In genomic region chr1:64469977-64470669, GRCh38 we compare ENCODE assay signal across 8 cellular contexts. TPM values are rescaled to one million over a fixed set of nuclear protein-coding genes. Genes with fewer than 3 reads are reported as not detected.
A peak's percentile ranks its signal among the peaks of the same experiment; 100 is the strongest.
DNase-seq lines count a peak whose midpoint lies in the region; ATAC-seq lines count a peak whose summit lies in the region.

Gene CACHD1, plus strand, starts transcription at chr1:64470129. Its CDS starts 616 bp downstream, at chr1:64470745.

- H2BK5ac ChIP-seq in mesendoderm (ENCODE audit: low read length), result peak within 1 kb of the TSS; percentile 93

- POLR2A ChIA-PET in activated CD8-positive, alpha-beta T cell treated with anti-CD3 and anti-CD28 coated beads, Interleukin-2, amount 10 ng/mL, durations not matched to agents 7 days and 5 days (lab: Charles Lee), result no interaction called here

- peak within 1 kb of the TSS; percentile 80 for H3K4me2 ChIP-seq in mesendoderm (ENCODE audit: low read length)

- H3K18ac ChIP-seq in mesendoderm (ENCODE audit: low read length), result peak within 1 kb of the TSS; percentile 97

- H3K4me1 ChIP-seq in endocrine pancreas (ENCODE audit: control insufficient read depth, insufficient read depth, low read length) (no peaks in the 10 kb centered on the region), mesendoderm (ENCODE audit: control insufficient read depth, low read depth, low read length) (peaks cover 17% of the 10 kb centered on the region)

- H3K9me3 ChIP-seq in endocrine pancreas (ENCODE audit: control insufficient read depth, low read length), result no peaks in the 10 kb centered on the region

- H2AK5ac ChIP-seq in mesendoderm (ENCODE audit: low read length), result peak within 1 kb of the TSS; percentile 56

- H2BK15ac ChIP-seq in mesendoderm (replicated peaks; ENCODE audit: low read depth), result peak within 1 kb of the TSS; percentile 45

- peak within 1 kb of the TSS; percentile 89 for H3K4ac ChIP-seq in mesendoderm (ENCODE audit: low read depth, low read length)

- H3K23ac ChIP-seq in mesendoderm (ENCODE audit: low read length), result peak within 1 kb of the TSS; percentile 69

- no peak within 1 kb of the TSS for H3K9ac ChIP-seq in endocrine pancreas (ENCODE audit: control insufficient read depth, insufficient read depth, low read length)
- peak within 1 kb of the TSS; percentile 90 for H3K9ac ChIP-seq in mesendoderm (ENCODE audit: low read length)

- H2BK120ac ChIP-seq in mesendoderm (ENCODE audit: low read depth, low read length), result peak within 1 kb of the TSS; percentile 75

- H3K4me1 Mint-ChIP-seq in activated CD8-positive, alpha-beta T cell treated with anti-CD3 and anti-CD28 coated beads, Interleukin-2, amount 10 ng/mL, durations not matched to agents 7 days and 5 days (ENCODE audit: low read depth), result peaks cover 14% of the 10 kb centered on the region

- no peaks in the 10 kb centered on the region for H3K27me3 ChIP-seq in endocrine pancreas (ENCODE audit: control insufficient read depth, insufficient read depth, low read length)
- H3K27me3 ChIP-seq in mesendoderm (ENCODE audit: insufficient read depth, low read length, poor library complexity), result no peaks in the 10 kb centered on the region

- H3K79me2 ChIP-seq in mesendoderm (ENCODE audit: control insufficient read depth, insufficient read depth, low read length), result peaks cover 34% of the 10 kb centered on the region

- no peak within 1 kb of the TSS for H3K27ac Mint-ChIP-seq in activated CD8-positive, alpha-beta T cell treated with anti-CD3 and anti-CD28 coated beads, Interleukin-2, amount 10 ng/mL, durations not matched to agents 7 days and 5 days

- H3K36me3 ChIP-seq in endocrine pancreas (ENCODE audit: control insufficient read depth, insufficient read depth, low read length) (no peaks in the 10 kb centered on the region), mesendoderm (ENCODE audit: control insufficient read depth, insufficient read depth, low read length) (no peaks in the 10 kb centered on the region)

- H3K27ac ChIP-seq in mesendoderm (ENCODE audit: low read depth, low read length), result peak within 1 kb of the TSS; percentile 79

- WGBS in mesendoderm (ENCODE audit: extremely low coverage, insufficient coverage, low lambda C conversion rate), result no CpG with 5 or more reads among the region's 84 CpGs

- H3K79me1 ChIP-seq in mesendoderm (ENCODE audit: low read length), result peaks cover 12% of the 10 kb centered on the region

- H3K36me3 Mint-ChIP-seq in activated CD8-positive, alpha-beta T cell treated with anti-CD3 and anti-CD28 coated beads, Interleukin-2, amount 10 ng/mL, durations not matched to agents 7 days and 5 days (ENCODE audit: low read depth), result no peaks in the 10 kb centered on the region

- peak within 1 kb of the TSS; percentile 97 for H3K56ac ChIP-seq in mesendoderm (ENCODE audit: low read length)

- DNase-seq in A172 (ENCODE audit: low spot score) (peak; percentile 61), NCI-H510A treated with DMSO at 0.1 percent for 48 hours (lab: John Stamatoyannopoulos, UW) (peak; percentile 72), mesendoderm (peak; percentile 89)
- peak; percentile 69 for DNase-seq in activated CD8-positive, alpha-beta T cell treated with anti-CD3 and anti-CD28 coated beads, Interleukin-2, amount 10 ng/mL, durations not matched to agents 7 days and 5 days
- DNase-seq in stimulated activated CD4-positive, alpha-beta T cell treated with anti-CD3 and anti-CD28 coated beads, TNF-alpha, amount 100 ng/mL, for 48 hours (ENCODE audit: low read depth in 3 of 3), result peak; percentile 31 to 59 (median 40)

- H3K4me3 Mint-ChIP-seq in activated CD8-positive, alpha-beta T cell treated with anti-CD3 and anti-CD28 coated beads, Interleukin-2, amount 10 ng/mL, durations not matched to agents 7 days and 5 days, result peak within 1 kb of the TSS; percentile 76

- H3K27me3 Mint-ChIP-seq in activated CD8-positive, alpha-beta T cell treated with anti-CD3 and anti-CD28 coated beads, Interleukin-2, amount 10 ng/mL, durations not matched to agents 7 days and 5 days (ENCODE audit: low read depth), result peaks cover 42% of the 10 kb centered on the region

- H3K9me3 Mint-ChIP-seq in activated CD8-positive, alpha-beta T cell treated with anti-CD3 and anti-CD28 coated beads, Interleukin-2, amount 10 ng/mL, durations not matched to agents 7 days and 5 days (ENCODE audit: insufficient read depth), result no peaks in the 10 kb centered on the region

- CTCF ChIA-PET in activated CD8-positive, alpha-beta T cell treated with anti-CD3 and anti-CD28 coated beads, Interleukin-2, amount 10 ng/mL, durations not matched to agents 7 days and 5 days (lab: Charles Lee), result no interaction called here

- H4K8ac ChIP-seq in mesendoderm (ENCODE audit: low read depth, low read length), result no peak within 1 kb of the TSS

- H3K4me3 ChIP-seq in endocrine pancreas (ENCODE audit: control insufficient read depth, insufficient read depth, low read length) (peak within 1 kb of the TSS; percentile 38), mesendoderm (ENCODE audit: low read length) (peak within 1 kb of the TSS; percentile 96)

- ATAC-seq in GM18861 (IDR thresholded peaks at IDR 0.05; ENCODE audit: unreplicated experiment), result peak; percentile 50
- peak; percentile 81 for ATAC-seq in HG03159 (IDR thresholded peaks at IDR 0.05; ENCODE audit: unreplicated experiment)
- ATAC-seq in activated CD8-positive, alpha-beta T cell treated with anti-CD3 and anti-CD28 coated beads, Interleukin-2, amount 10 ng/mL, durations not matched to agents 7 days and 5 days, result peak; percentile 82

- no peak within 1 kb of the TSS for H4K5ac ChIP-seq in mesendoderm (ENCODE audit: low read length)

RNA-seq across cellular contexts. Expression of gene CACHD1, which starts in this region (rescaled TPM):
- 4.2 and 4.5 TPM in 2 replicates for total RNA-seq in A172 (2014; rRNA removed; shearing (Covaris generic))
- total RNA-seq in activated CD8-positive, alpha-beta T cell treated with anti-CD3 and anti-CD28 coated beads, Interleukin-2, amount 10 ng/mL, durations not matched to agents 7 days and 5 days, result under 1 TPM; 0.55 to 0.68 TPM
- 40.3 TPM for polyA plus RNA-seq in mesendoderm (2013, experiment 1 of 2)
- polyA plus RNA-seq in mesendoderm (2013, experiment 2 of 2), result 39.6 TPM

Comparison
In these comparisons a context has a peak if more than half of its experiments do, and no peak if none do; other contexts are left out.
1. Peak in every context shown above with its lines: DNase-seq, ATAC-seq, H3K4me3 ChIP-seq and H3K27ac ChIP-seq.
2. Peak in DNase-seq and ATAC-seq in activated CD8-positive, alpha-beta T cell treated with anti-CD3 and anti-CD28 coated beads, Interleukin-2, amount 10 ng/mL, durations not matched to agents 7 days and 5 days; RNA of the gene not detected or under 1 TPM.